Comparison of ENCODE assay signal across 2 cellular contexts in the genomic region with DNA sequence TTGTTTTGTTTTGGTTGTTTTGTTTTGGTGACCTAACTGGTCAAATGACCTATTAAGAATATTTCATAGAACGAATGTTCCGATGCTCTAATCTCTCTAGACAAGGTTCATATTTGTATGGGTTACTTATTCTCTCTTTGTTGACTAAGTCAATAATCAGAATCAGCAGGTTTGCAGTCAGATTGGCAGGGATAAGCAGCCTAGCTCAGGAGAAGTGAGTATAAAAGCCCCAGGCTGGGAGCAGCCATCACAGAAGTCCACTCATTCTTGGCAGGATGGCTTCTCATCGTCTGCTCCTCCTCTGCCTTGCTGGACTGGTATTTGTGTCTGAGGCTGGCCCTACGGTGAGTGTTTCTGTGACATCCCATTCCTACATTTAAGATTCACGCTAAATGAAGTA.
TF ChIP-seq lines count a peak whose summit lies in the region.

A gene (plus strand): TSS at position 250 of the 400 bp plus-strand sequence. CDS start 26 bp downstream, at position 276.

TF ChIP-seq in A549, 52 proteins besides CTCF, POLR2A, EP300 and RAD21 (continued from another document):
- TF ChIP-seq, protein P1, sequence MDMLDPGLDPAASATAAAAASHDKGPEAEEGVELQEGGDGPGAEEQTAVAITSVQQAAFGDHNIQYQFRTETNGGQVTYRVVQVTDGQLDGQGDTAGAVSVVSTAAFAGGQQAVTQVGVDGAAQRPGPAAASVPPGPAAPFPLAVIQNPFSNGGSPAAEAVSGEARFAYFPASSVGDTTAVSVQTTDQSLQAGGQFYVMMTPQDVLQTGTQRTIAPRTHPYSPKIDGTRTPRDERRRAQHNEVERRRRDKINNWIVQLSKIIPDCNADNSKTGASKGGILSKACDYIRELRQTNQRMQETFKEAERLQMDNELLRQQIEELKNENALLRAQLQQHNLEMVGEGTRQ (IDR thresholded peaks at IDR 0.05) = no peak
- TF ChIP-seq RARB (CRISPR knock-in tag; IDR thresholded peaks at IDR 0.05) (no peak), HOXB5 (CRISPR knock-in tag; IDR thresholded peaks at IDR 0.05) (no peak), FOSB (CRISPR knock-in tag; IDR thresholded peaks at IDR 0.05) (no peak), NPAS2 (CRISPR knock-in tag; IDR thresholded peaks at IDR 0.05; ENCODE audit: borderline replicate concordance) (no peak), SREBF2 (IDR thresholded peaks at IDR 0.05) (no peak), HEYL (CRISPR knock-in tag; IDR thresholded peaks at IDR 0.05) (no peak), HOXB13 (CRISPR knock-in tag; IDR thresholded peaks at IDR 0.05; ENCODE audit: low read depth) (no peak), FOSL2 (IDR thresholded peaks at IDR 0.05) (no peak), FOSL2 (CRISPR knock-in tag; IDR thresholded peaks at IDR 0.05) (no peak), PHF8 (IDR thresholded peaks at IDR 0.05; ENCODE audit: borderline replicate concordance, low read depth) (no peak), MYC (IDR thresholded peaks at IDR 0.05; ENCODE audit: borderline replicate concordance, low read length) (no peak)
- TF ChIP-seq, protein P2, sequence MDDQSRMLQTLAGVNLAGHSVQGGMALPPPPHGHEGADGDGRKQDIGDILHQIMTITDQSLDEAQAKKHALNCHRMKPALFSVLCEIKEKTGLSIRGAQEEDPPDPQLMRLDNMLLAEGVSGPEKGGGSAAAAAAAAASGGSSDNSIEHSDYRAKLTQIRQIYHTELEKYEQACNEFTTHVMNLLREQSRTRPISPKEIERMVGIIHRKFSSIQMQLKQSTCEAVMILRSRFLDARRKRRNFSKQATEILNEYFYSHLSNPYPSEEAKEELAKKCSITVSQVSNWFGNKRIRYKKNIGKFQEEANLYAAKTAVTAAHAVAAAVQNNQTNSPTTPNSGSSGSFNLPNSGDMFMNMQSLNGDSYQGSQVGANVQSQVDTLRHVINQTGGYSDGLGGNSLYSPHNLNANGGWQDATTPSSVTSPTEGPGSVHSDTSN (IDR thresholded peaks at IDR 0.05) = no peak
- TF ChIP-seq, protein P3, sequence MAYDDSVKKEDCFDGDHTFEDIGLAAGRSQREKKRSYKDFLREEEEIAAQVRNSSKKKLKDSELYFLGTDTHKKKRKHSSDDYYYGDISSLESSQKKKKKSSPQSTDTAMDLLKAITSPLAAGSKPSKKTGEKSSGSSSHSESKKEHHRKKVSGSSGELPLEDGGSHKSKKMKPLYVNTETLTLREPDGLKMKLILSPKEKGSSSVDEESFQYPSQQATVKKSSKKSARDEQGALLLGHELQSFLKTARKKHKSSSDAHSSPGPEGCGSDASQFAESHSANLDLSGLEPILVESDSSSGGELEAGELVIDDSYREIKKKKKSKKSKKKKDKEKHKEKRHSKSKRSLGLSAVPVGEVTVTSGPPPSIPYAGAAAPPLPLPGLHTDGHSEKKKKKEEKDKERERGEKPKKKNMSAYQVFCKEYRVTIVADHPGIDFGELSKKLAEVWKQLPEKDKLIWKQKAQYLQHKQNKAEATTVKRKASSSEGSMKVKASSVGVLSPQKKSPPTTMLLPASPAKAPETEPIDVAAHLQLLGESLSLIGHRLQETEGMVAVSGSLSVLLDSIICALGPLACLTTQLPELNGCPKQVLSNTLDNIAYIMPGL (CRISPR knock-in tag; IDR thresholded peaks at IDR 0.05; ENCODE audit: borderline replicate concordance) = no peak
- TF ChIP-seq, protein P4, sequence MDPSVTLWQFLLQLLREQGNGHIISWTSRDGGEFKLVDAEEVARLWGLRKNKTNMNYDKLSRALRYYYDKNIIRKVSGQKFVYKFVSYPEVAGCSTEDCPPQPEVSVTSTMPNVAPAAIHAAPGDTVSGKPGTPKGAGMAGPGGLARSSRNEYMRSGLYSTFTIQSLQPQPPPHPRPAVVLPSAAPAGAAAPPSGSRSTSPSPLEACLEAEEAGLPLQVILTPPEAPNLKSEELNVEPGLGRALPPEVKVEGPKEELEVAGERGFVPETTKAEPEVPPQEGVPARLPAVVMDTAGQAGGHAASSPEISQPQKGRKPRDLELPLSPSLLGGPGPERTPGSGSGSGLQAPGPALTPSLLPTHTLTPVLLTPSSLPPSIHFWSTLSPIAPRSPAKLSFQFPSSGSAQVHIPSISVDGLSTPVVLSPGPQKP (IDR thresholded peaks at IDR 0.05; ENCODE audit: low read depth, low read length) = no peak

TF ChIP-seq in WTC11, 78 proteins besides CTCF, POLR2A, EP300 and RAD21 (continued from another document):
- TF ChIP-seq, protein P5, sequence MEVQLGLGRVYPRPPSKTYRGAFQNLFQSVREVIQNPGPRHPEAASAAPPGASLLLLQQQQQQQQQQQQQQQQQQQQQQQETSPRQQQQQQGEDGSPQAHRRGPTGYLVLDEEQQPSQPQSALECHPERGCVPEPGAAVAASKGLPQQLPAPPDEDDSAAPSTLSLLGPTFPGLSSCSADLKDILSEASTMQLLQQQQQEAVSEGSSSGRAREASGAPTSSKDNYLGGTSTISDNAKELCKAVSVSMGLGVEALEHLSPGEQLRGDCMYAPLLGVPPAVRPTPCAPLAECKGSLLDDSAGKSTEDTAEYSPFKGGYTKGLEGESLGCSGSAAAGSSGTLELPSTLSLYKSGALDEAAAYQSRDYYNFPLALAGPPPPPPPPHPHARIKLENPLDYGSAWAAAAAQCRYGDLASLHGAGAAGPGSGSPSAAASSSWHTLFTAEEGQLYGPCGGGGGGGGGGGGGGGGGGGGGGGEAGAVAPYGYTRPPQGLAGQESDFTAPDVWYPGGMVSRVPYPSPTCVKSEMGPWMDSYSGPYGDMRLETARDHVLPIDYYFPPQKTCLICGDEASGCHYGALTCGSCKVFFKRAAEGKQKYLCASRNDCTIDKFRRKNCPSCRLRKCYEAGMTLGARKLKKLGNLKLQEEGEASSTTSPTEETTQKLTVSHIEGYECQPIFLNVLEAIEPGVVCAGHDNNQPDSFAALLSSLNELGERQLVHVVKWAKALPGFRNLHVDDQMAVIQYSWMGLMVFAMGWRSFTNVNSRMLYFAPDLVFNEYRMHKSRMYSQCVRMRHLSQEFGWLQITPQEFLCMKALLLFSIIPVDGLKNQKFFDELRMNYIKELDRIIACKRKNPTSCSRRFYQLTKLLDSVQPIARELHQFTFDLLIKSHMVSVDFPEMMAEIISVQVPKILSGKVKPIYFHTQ (CRISPR knock-in tag; IDR thresholded peaks at IDR 0.05) = no peak
- TF ChIP-seq ATF1 (CRISPR knock-in tag; IDR thresholded peaks at IDR 0.05) = no peak
